1 cellular context compared by ENCODE assay signal in the genomic region with DNA sequence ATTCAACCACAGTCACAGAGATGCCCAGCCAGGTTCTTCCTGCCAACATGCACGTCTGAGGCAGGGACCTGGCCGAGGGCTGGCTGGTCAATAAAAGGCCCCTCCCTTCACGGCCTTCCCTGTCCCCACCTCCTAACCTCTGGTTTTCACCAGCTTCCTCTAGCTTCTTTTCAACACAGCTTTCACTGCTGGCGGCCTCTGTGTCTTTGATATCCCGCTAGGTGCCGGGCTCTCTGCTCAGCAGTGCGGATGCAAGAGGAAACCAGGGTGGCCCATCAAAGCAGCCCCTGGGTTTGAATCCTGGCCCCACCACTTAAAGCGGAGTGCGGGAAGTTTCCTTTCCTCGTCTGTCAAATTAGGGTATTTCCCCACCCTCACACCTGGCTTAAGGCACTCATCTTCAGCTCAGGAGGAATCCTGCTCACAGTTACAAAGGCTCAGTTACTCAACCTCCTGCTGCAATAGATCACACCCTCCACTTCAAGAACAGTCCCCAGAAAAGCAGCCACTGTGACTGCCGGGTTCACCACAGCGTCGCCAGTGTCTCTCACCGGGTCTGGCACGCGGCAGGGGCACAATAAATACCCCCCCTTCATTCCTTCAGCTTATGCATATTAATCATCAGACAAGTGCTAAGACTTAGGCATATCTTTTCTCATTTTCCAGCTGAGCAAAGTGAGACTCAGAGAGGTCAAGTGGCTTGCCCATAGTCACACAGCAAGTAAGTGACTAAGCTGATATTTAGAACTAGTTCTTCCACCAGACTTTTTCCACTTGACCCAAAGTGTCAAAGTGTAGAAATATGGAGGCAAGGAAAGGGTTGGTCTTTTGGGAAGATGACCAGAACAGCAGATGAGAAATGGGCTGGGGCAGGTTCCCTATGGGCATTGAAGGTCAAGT.
TF ChIP-seq lines count a peak whose summit lies in the region.

No MANE protein-coding gene starts in this region.

TF ChIP-seq in SK-N-SH treated with all-trans-retinoic acid at 6 μM for 48 hours, 23 proteins besides CTCF, POLR2A, EP300 and RAD21 (continued from another document):
- TF ChIP-seq, protein P1, sequence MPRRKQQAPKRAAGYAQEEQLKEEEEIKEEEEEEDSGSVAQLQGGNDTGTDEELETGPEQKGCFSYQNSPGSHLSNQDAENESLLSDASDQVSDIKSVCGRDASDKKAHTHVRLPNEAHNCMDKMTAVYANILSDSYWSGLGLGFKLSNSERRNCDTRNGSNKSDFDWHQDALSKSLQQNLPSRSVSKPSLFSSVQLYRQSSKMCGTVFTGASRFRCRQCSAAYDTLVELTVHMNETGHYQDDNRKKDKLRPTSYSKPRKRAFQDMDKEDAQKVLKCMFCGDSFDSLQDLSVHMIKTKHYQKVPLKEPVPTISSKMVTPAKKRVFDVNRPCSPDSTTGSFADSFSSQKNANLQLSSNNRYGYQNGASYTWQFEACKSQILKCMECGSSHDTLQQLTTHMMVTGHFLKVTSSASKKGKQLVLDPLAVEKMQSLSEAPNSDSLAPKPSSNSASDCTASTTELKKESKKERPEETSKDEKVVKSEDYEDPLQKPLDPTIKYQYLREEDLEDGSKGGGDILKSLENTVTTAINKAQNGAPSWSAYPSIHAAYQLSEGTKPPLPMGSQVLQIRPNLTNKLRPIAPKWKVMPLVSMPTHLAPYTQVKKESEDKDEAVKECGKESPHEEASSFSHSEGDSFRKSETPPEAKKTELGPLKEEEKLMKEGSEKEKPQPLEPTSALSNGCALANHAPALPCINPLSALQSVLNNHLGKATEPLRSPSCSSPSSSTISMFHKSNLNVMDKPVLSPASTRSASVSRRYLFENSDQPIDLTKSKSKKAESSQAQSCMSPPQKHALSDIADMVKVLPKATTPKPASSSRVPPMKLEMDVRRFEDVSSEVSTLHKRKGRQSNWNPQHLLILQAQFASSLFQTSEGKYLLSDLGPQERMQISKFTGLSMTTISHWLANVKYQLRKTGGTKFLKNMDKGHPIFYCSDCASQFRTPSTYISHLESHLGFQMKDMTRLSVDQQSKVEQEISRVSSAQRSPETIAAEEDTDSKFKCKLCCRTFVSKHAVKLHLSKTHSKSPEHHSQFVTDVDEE (CRISPR knock-in tag; IDR thresholded peaks at IDR 0.05): no peak
- TF ChIP-seq ZNF565 (CRISPR knock-in tag; conservative IDR thresholded peaks at IDR 0.05; ENCODE audit: low read depth): no peak
- no peak for TF ChIP-seq ZNF70 (CRISPR knock-in tag; IDR thresholded peaks at IDR 0.05)
